ENCODE assay signal across 9 cellular contexts in the genomic region with DNA sequence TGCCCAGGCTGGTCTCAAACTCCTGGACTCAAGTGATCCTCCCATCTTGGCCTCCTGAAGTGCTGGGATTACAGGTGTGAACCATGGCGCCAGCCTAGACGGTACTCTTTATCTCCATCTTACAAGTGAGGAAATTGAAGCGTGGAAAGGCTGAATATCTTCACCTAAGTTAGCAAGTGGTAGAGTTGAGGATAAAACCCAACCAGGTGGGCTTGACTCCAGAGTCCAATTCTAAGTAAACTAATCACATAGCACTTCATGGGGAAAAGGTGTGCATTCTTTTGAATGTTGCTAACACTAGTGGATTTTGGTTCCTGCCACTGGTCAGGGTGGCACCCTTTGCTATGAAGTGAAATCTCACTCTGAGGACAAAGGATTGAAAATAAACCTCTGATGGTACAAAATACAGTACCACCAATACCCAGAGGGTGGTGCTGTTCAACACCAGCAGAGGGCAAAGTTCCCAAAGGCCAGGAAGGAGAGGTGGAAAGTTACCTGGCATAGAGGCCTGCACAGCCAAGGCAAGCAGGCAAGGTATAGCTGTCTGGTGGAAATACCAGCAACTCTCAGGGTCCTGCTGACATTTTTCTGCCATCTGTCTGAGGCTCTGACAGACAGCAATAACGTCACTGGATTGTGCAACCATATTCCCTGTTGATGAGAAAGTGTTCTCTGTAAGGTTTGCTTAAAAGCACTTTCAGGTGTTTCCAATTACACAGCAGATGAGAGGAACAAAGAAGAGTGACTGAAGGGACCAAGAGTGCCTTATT. TPM values are rescaled to one million over a fixed set of nuclear protein-coding genes. Genes with fewer than 3 reads are reported as not detected.
A peak's percentile ranks its signal among the peaks of the same experiment; 100 is the strongest.
DNase-seq lines count a peak whose midpoint lies in the region; ATAC-seq, FAIRE-seq and TF ChIP-seq lines count a peak whose summit lies in the region.
"Had no signal": no experiment of that assay in that cellular context is flagged by ENCODE, and none has a peak within 500 bp of the region (broad histone marks: within the 10 kb centered on the region; RNA-seq: fewer than 3 reads in every experiment).

No MANE protein-coding gene starts in this region.

- H3K18ac ChIP-seq in H1 (ENCODE audit: extremely low read depth, low read length) (no peak overlapping the region), mesenchymal stem cell (ENCODE audit: low read depth in 1 of 2, low read length in 2 of 2) (no peak overlapping the region)

- H3K4me1 ChIP-seq in MM.1S (ENCODE audit: low read length) (peaks cover 20% of the 10 kb centered on the region), H1 (replicated peaks in 1 of 4; ENCODE audit: control insufficient read depth in 3 of 4, insufficient read depth in 4 of 4, low read length in 3 of 4) (no peaks in the 10 kb centered on the region), mesenchymal stem cell (ENCODE audit: control insufficient read depth, insufficient read depth, low read depth, low read length) (peaks cover 2% of the 10 kb centered on the region), uterus (no peaks in the 10 kb centered on the region)

- H4K5ac ChIP-seq in H1 (ENCODE audit: insufficient read length, low read depth, low read length): no peak overlapping the region

- H3K23me2 ChIP-seq in H1 (ENCODE audit: low read depth, low read length): no peaks in the 10 kb centered on the region

- intact Hi-C loops in Right ventricle myocardium inferior (cut with DNase I): loop anchor here (1.0 to 5.0 kb wide), 3 partner anchors 34 to 149 kb away; partner anchors contain the start of genes MMS19 and UBTD1
- intact Hi-C loops in cardiac septum (cut with DNase I): loop anchor here (2.0 to 5.0 kb wide), 2 partner anchors 91 to 149 kb away; no protein-coding TSS in a partner anchor
- intact Hi-C loops in uterus (cut with DNase I; ENCODE audit: low total_unique reads): no loop called here

- ATAC-seq in Right ventricle myocardium inferior: peak; percentile 37
- no peak for ATAC-seq in HG02840 (IDR thresholded peaks at IDR 0.05; ENCODE audit: low FRiP score, unreplicated experiment)

- no peak overlapping the region for H3K14ac ChIP-seq in H1 (ENCODE audit: insufficient read length)
- H3K14ac ChIP-seq in mesenchymal stem cell (ENCODE audit: low read length in 2 of 2): no peak overlapping the region

- H3K27me3 ChIP-seq in MM.1S (replicated peaks; ENCODE audit: insufficient read depth, low read length) (no peaks in the 10 kb centered on the region), H1 (replicated peaks in 1 of 4; ENCODE audit: control insufficient read depth in 3 of 4, extremely low read depth in 1 of 4, insufficient read depth in 3 of 4, low read length in 3 of 4) (no peaks in the 10 kb centered on the region), mesenchymal stem cell (ENCODE audit: control insufficient read depth in 1 of 2, insufficient read depth in 1 of 2, low read length in 2 of 2) (no peaks in the 10 kb centered on the region), uterus (no peaks in the 10 kb centered on the region)

- TF ChIP-seq CTCF in MM.1S (IDR thresholded peaks at IDR 0.05; ENCODE audit: low read length): peak; percentile 89
- TF ChIP-seq CTCF in VCaP (conservative IDR thresholded peaks at IDR 0.05): peak; percentile 88
- TF ChIP-seq CTCF in H1 (IDR thresholded peaks at IDR 0.05; ENCODE audit: control extremely low read depth in 1 of 3, insufficient read depth in 1 of 3, low read depth in 1 of 3, low read length in 3 of 3): peak; percentile 63 to 96 (median 95)
- peak; percentile 70 to 84 (median 80) for TF ChIP-seq CTCF in uterus (IDR thresholded peaks at IDR 0.05)

- H2BK5ac ChIP-seq in H1 (ENCODE audit: low read depth, low read length): no peak overlapping the region
- H2BK5ac ChIP-seq in mesenchymal stem cell (ENCODE audit: low read depth, low read length, poor library complexity, severe bottlenecking): no peak overlapping the region

- DNase-seq in Right ventricle myocardium inferior (ENCODE audit: missing footprints): no peak
- DNase-seq in cardiac septum (ENCODE audit: low spot score): no peak
- peak; percentile 48 for DNase-seq in MM.1S
- peak in 1 of 2 experiments; percentile 77 for DNase-seq in H1 (ENCODE audit: low read depth in 1 of 2, low spot score in 2 of 2)
- DNase-seq in mesenchymal stem cell: peak; percentile 60
- peak in 1 of 2 donors; percentile 36 for DNase-seq in uterus

- TF ChIP-seq RAD21 in H1 (IDR thresholded peaks at IDR 0.05 in 1 of 2, conservative IDR thresholded peaks at IDR 0.05 in 1 of 2; ENCODE audit: low read depth in 2 of 2, low read length in 2 of 2): peak; percentile 87 to 91

- H2BK120ac ChIP-seq in H1 (replicated peaks; ENCODE audit: low read depth, low read length): no peak overlapping the region
- H2BK120ac ChIP-seq in mesenchymal stem cell (ENCODE audit: low read depth, low read length): no peak overlapping the region

- H3K9me3 ChIP-seq in MM.1S (replicated peaks; ENCODE audit: insufficient read depth, low read length) (no peaks in the 10 kb centered on the region), H1 (ENCODE audit: insufficient read depth in 2 of 2, low read depth in 1 of 2, low read length in 1 of 2) (no peaks in the 10 kb centered on the region), mesenchymal stem cell (ENCODE audit: control insufficient read depth, low read length) (no peaks in the 10 kb centered on the region), uterus (no peaks in the 10 kb centered on the region)

- TF ChIP-seq POLR2A in H1 (IDR thresholded peaks at IDR 0.05; ENCODE audit: control extremely low read depth in 1 of 2, low read depth in 2 of 2, low read length in 2 of 2): peak in 1 of 2 experiments; percentile 34; a peak in 1 of 3 replicates
- TF ChIP-seq POLR2A in uterus (IDR thresholded peaks at IDR 0.05): no peak

- no peak overlapping the region for H4K91ac ChIP-seq in H1 (replicated peaks; ENCODE audit: insufficient read length, low read length)
- H4K91ac ChIP-seq in mesenchymal stem cell (ENCODE audit: low read length): no peak overlapping the region

- H3K4me3 ChIP-seq in MM.1S (ENCODE audit: low read length) (no peak overlapping the region), H1 (ENCODE audit: extremely low read depth in 1 of 4, insufficient read depth in 2 of 4, low read depth in 3 of 4, low read length in 4 of 4) (no peak overlapping the region), mesenchymal stem cell (ENCODE audit: insufficient read depth in 1 of 2, low read depth in 1 of 2, low read length in 2 of 2) (no peak overlapping the region), uterus (no peak overlapping the region)

- CTCF ChIA-PET in H1 (lab: Charles Lee; ENCODE audit: partially characterized antibody): interaction anchor here (0.6 to 5.5 kb wide), 32 partner anchors 10 to 622 kb away, joined by 3 to 65 read pairs (median 4); partner anchors contain the start of gene ANKRD2

- H4K8ac ChIP-seq in H1 (ENCODE audit: extremely low read depth, insufficient read depth, low read length) (no peak overlapping the region), mesenchymal stem cell (ENCODE audit: low read length) (no peak overlapping the region)

- H3K9ac ChIP-seq in MM.1S (ENCODE audit: low read length) (no peak overlapping the region), H1 (replicated peaks in 1 of 4; ENCODE audit: extremely low read depth in 1 of 4, low read depth in 3 of 4, low read length in 3 of 4) (no peak overlapping the region), mesenchymal stem cell (ENCODE audit: low read length) (peak overlapping the region; percentile 50)

- no peak overlapping the region for H2BK20ac ChIP-seq in H1 (ENCODE audit: low read length)

- H3K4ac ChIP-seq in H1 (replicated peaks; ENCODE audit: insufficient read length, low read depth, low read length) (no peak overlapping the region), mesenchymal stem cell (ENCODE audit: low read depth in 1 of 2, low read length in 2 of 2) (no peak overlapping the region)

- H3K23ac ChIP-seq in H1 (ENCODE audit: insufficient read length) (no peak overlapping the region), mesenchymal stem cell (ENCODE audit: low read length in 2 of 2) (no peak overlapping the region)

- H3K79me2 ChIP-seq in MM.1S (ENCODE audit: low read length) (0 out of 2 replicates have a peak, but pooled peaks cover 7% of the 10 kb centered on the region), H1 (ENCODE audit: control insufficient read depth in 1 of 2, insufficient read depth in 2 of 2, low read length in 2 of 2) (no peaks in the 10 kb centered on the region)

- no peak overlapping the region for H2AFZ ChIP-seq in MM.1S (ENCODE audit: low read length)
- no peak overlapping the region for H2AFZ ChIP-seq in H1 (ENCODE audit: low read length)
- no peak overlapping the region for H2AFZ ChIP-seq in mesenchymal stem cell (ENCODE audit: low read depth, low read length)

- H3K9me2 ChIP-seq in MM.1S (replicated peaks; ENCODE audit: insufficient read depth, low read length): no peaks in the 10 kb centered on the region

- H2AK5ac ChIP-seq in H1 (ENCODE audit: low read depth, low read length): no peak overlapping the region
- peak overlapping the region; percentile 38 for H2AK5ac ChIP-seq in mesenchymal stem cell (ENCODE audit: low read length, severe bottlenecking)

- H3F3A ChIP-seq in MM.1S (ENCODE audit: insufficient read depth, low read length): peaks cover 26% of the 10 kb centered on the region

- H3K79me1 ChIP-seq in H1 (ENCODE audit: low read depth, low read length) (no peaks in the 10 kb centered on the region; the same call in 1 of the 2 replicates), mesenchymal stem cell (replicated peaks; ENCODE audit: low read length, poor library complexity, severe bottlenecking) (peaks cover 22% of the 10 kb centered on the region)

- H3K36me3 ChIP-seq in MM.1S (replicated peaks; ENCODE audit: insufficient read depth, low read length): peaks cover 34% of the 10 kb centered on the region; the same call in 1 of the 2 replicates
- peaks cover 49 to 87% (median 77%) of the 10 kb centered on the region in 4 experiments for H3K36me3 ChIP-seq in H1 (ENCODE audit: control insufficient read depth in 2 of 4, insufficient read depth in 4 of 4, low read length in 3 of 4)
- H3K36me3 ChIP-seq in mesenchymal stem cell (ENCODE audit: control insufficient read depth in 1 of 2, insufficient read depth in 2 of 2, low read depth in 1 of 2, low read length in 2 of 2): peaks cover 77 to 99% of the 10 kb centered on the region in 2 experiments
- no peaks in the 10 kb centered on the region for H3K36me3 ChIP-seq in uterus

- FAIRE-seq in H1 (lab: Jason Lieb, UNC): peak; percentile 94
- FAIRE-seq: colon had no signal

- H3K27ac ChIP-seq in MM.1S (ENCODE audit: low read length) (peak overlapping the region; percentile 41; the same call in 1 of the 2 replicates), VCaP (peak overlapping the region; percentile 20; the same call in 1 of the 2 replicates), H1 (ENCODE audit: low read depth, low read length) (no peak overlapping the region), mesenchymal stem cell (ENCODE audit: low read length, poor library complexity, severe bottlenecking) (peak overlapping the region; percentile 11), uterus (peak overlapping the region; percentile 31 to 32)

- TF ChIP-seq EP300 in H1 (IDR thresholded peaks at IDR 0.05; ENCODE audit: borderline replicate concordance in 1 of 2, low read depth in 2 of 2, low read length in 2 of 2): no peak

- POLR2A ChIA-PET in H1 (lab: Charles Lee; ENCODE audit: partially characterized antibody): interaction anchor here (0.6 to 12.5 kb wide), 9 partner anchors 11 to 150 kb away, joined by 3 to 105 read pairs (median 4); no protein-coding TSS in a partner anchor

- 80% methylated on average over 4 of the region's 4 CpGs; no CpG with 5 or more reads in 1 of the 2 experiments for WGBS in H1 (ENCODE audit: extremely low coverage in 1 of 2, insufficient coverage in 1 of 2, insufficient read length in 1 of 2, insufficient replicate concordance in 2 of 2, low coverage in 1 of 2, low lambda C conversion rate in 2 of 2, missing lambda C conversion rate in 1 of 2), 2 experiments
- whole genome bisulfite sequencing in mesenchymal stem cell: 70% methylated on average over 1 of the region's 4 CpGs

- H2BK15ac ChIP-seq in H1 (ENCODE audit: low read length): no peak overlapping the region
- no peak overlapping the region for H2BK15ac ChIP-seq in mesenchymal stem cell (ENCODE audit: low read depth, poor library complexity, severe bottlenecking)

- no peak overlapping the region for H2BK12ac ChIP-seq in H1 (ENCODE audit: low read depth, low read length)
- H2BK12ac ChIP-seq in mesenchymal stem cell (ENCODE audit: low read length in 2 of 2): no peak overlapping the region

- H3K56ac ChIP-seq in H1 (replicated peaks; ENCODE audit: insufficient read length, low read depth, low read length): no peak overlapping the region

- H3K4me2 ChIP-seq in MM.1S (ENCODE audit: low read depth, low read length) (no peak overlapping the region), H1 (ENCODE audit: insufficient read depth in 1 of 2, low read depth in 2 of 2, low read length in 2 of 2) (no peak overlapping the region), mesenchymal stem cell (ENCODE audit: low read length, poor library complexity, severe bottlenecking) (no peak overlapping the region)

- no peaks in the 10 kb centered on the region; the same call in 1 of the 2 replicates for H4K20me1 ChIP-seq in MM.1S (ENCODE audit: insufficient read depth, low read length)
- H4K20me1 ChIP-seq in H1 (replicated peaks in 1 of 2; ENCODE audit: control insufficient read depth in 1 of 2, insufficient read depth in 2 of 2, low read length in 2 of 2): peaks cover 0 to 10% of the 10 kb centered on the region in 2 experiments

RNA-seq across cellular contexts. Expression of gene ZDHHC16, which starts 17.6 kb away (rescaled TPM):
- 19.1 TPM for total RNA-seq in Right ventricle myocardium inferior
- total RNA-seq in cardiac septum: 25.5 TPM
- total RNA-seq in H1 (2021; fragmentation: NEBNext Ultra II Directional; extraction: Animal tissue kit (Norgen Biotek cat#: 25700)): 45.9 and 50.4 TPM in 2 replicates
- polyA plus RNA-seq in H1 (2011; rRNA removed): 108 and 127 TPM in 2 replicates
- polyA plus RNA-seq in H1 (2011; cell fraction: cytosol; rRNA removed): 76.0 TPM
- 84.2 TPM for polyA plus RNA-seq in H1 (2011; cell fraction: nucleus; rRNA removed)
- polyA plus RNA-seq in H1 (2012, experiment 1 of 2): 31.8 to 50.0 TPM (median 46.4 TPM) in 4 replicates
- 59.6 TPM for polyA plus RNA-seq in H1 (2012, experiment 2 of 2)
- 39.2 TPM for polyA plus RNA-seq in H1 (2013, experiment 1 of 2)
- polyA plus RNA-seq in H1 (2013, experiment 2 of 2): 45.5 TPM
- polyA minus RNA-seq in H1 (2011; rRNA and poly(A)+ RNA removed): 130 and 144 TPM in 2 replicates
- 39.4 TPM for polyA minus RNA-seq in H1 (2011; cell fraction: cytosol; rRNA and poly(A)+ RNA removed)
- 43.8 TPM for polyA minus RNA-seq in H1 (2011; cell fraction: nucleus; rRNA and poly(A)+ RNA removed)
- 38.8 TPM for polyA plus RNA-seq in mesenchymal stem cell (2013, experiment 1 of 2)
- polyA plus RNA-seq in mesenchymal stem cell (2013, experiment 2 of 2): 39.7 TPM
- 10 to 100 TPM in 2 of 4 donors, 1 to 10 TPM in 2; 1.8 to 31.8 (median 19.0) TPM for total RNA-seq in uterus

RNA-seq across cellular contexts. Expression of gene EXOSC1, which starts 17.7 kb away (rescaled TPM):
- total RNA-seq in Right ventricle myocardium inferior: 18.2 TPM
- 15.8 TPM for total RNA-seq in cardiac septum
- 52.1 and 53.6 TPM in 2 replicates for total RNA-seq in H1 (2021; fragmentation: NEBNext Ultra II Directional; extraction: Animal tissue kit (Norgen Biotek cat#: 25700))
- polyA plus RNA-seq in H1 (2011; rRNA removed): 58.6 and 68.1 TPM in 2 replicates
- polyA plus RNA-seq in H1 (2011; cell fraction: cytosol; rRNA removed): 72.7 TPM
- polyA plus RNA-seq in H1 (2011; cell fraction: nucleus; rRNA removed): 42.4 TPM
- 50.5 to 77.6 TPM (median 73.8 TPM) in 4 replicates for polyA plus RNA-seq in H1 (2012, experiment 1 of 2)
- polyA plus RNA-seq in H1 (2012, experiment 2 of 2): 47.3 TPM
- polyA plus RNA-seq in H1 (2013, experiment 1 of 2): 77.0 TPM
- 75.8 TPM for polyA plus RNA-seq in H1 (2013, experiment 2 of 2)
- polyA minus RNA-seq in H1 (2011; rRNA and poly(A)+ RNA removed): 33.8 and 42.0 TPM in 2 replicates
- 25.1 TPM for polyA minus RNA-seq in H1 (2011; cell fraction: cytosol; rRNA and poly(A)+ RNA removed)
- polyA minus RNA-seq in H1 (2011; cell fraction: nucleus; rRNA and poly(A)+ RNA removed): 29.0 TPM
- polyA plus RNA-seq in mesenchymal stem cell (2013, experiment 1 of 2): 60.5 TPM
- polyA plus RNA-seq in mesenchymal stem cell (2013, experiment 2 of 2): 56.7 TPM
- total RNA-seq in uterus: 100 to 1,000 TPM in 1 of 4 donors, 10 to 100 TPM in 3; 26.7 to 349 (median 48.3) TPM

RNA-seq across cellular contexts. Expression of gene MMS19, which starts 34.7 kb away (rescaled TPM):
- total RNA-seq in Right ventricle myocardium inferior (37.7 TPM), cardiac septum (46.7 TPM), uterus (10 to 100 TPM; 44.6 to 87.7 (median 73.7) TPM)
- 128 and 130 TPM in 2 replicates for total RNA-seq in H1 (2021; fragmentation: NEBNext Ultra II Directional; extraction: Animal tissue kit (Norgen Biotek cat#: 25700))
- 221 and 228 TPM in 2 replicates for polyA plus RNA-seq in H1 (2011; rRNA removed)
- polyA plus RNA-seq in H1 (2011; cell fraction: cytosol; rRNA removed): 183 TPM
- polyA plus RNA-seq in H1 (2011; cell fraction: nucleus; rRNA removed): 470 TPM
- 107 to 133 TPM (median 128 TPM) in 4 replicates for polyA plus RNA-seq in H1 (2012, experiment 1 of 2)
- polyA plus RNA-seq in H1 (2012, experiment 2 of 2): 131 TPM
- polyA plus RNA-seq in H1 (2013, experiment 1 of 2): 125 TPM
- 122 TPM for polyA plus RNA-seq in H1 (2013, experiment 2 of 2)
- polyA minus RNA-seq in H1 (2011; rRNA and poly(A)+ RNA removed): 326 and 376 TPM in 2 replicates
- polyA minus RNA-seq in H1 (2011; cell fraction: cytosol; rRNA and poly(A)+ RNA removed): 92.1 TPM
- 160 TPM for polyA minus RNA-seq in H1 (2011; cell fraction: nucleus; rRNA and poly(A)+ RNA removed)
- 64.0 TPM for polyA plus RNA-seq in mesenchymal stem cell (2013, experiment 1 of 2)
- 64.3 TPM for polyA plus RNA-seq in mesenchymal stem cell (2013, experiment 2 of 2)

RNA-seq across cellular contexts. Expression of gene UBTD1, which starts 35.2 kb away (rescaled TPM):
- total RNA-seq in Right ventricle myocardium inferior (26.6 TPM), cardiac septum (25.5 TPM), uterus (10 to 100 TPM in 1 of 4 donors, 1 to 10 TPM in 2, under 1 TPM in 1; 0.29 to 25.9 (median 6.7) TPM)
- total RNA-seq in H1 (2021; fragmentation: NEBNext Ultra II Directional; extraction: Animal tissue kit (Norgen Biotek cat#: 25700)): 22.3 and 23.1 TPM in 2 replicates
- polyA plus RNA-seq in H1 (2011; rRNA removed): 36.2 and 48.8 TPM in 2 replicates
- 32.2 TPM for polyA plus RNA-seq in H1 (2011; cell fraction: cytosol; rRNA removed)
- 27.8 TPM for polyA plus RNA-seq in H1 (2011; cell fraction: nucleus; rRNA removed)
- polyA plus RNA-seq in H1 (2012, experiment 1 of 2): 11.7 to 21.5 TPM (median 19.8 TPM) in 4 replicates
- polyA plus RNA-seq in H1 (2012, experiment 2 of 2): 25.5 TPM
- polyA plus RNA-seq in H1 (2013, experiment 1 of 2): 17.5 TPM
- polyA plus RNA-seq in H1 (2013, experiment 2 of 2): 17.5 TPM
- 6.4 and 7.2 TPM in 2 replicates for polyA minus RNA-seq in H1 (2011; rRNA and poly(A)+ RNA removed)
- 15.3 TPM for polyA minus RNA-seq in H1 (2011; cell fraction: cytosol; rRNA and poly(A)+ RNA removed)
- polyA minus RNA-seq in H1 (2011; cell fraction: nucleus; rRNA and poly(A)+ RNA removed): 10.8 TPM
- polyA plus RNA-seq in mesenchymal stem cell (2013, experiment 1 of 2): 29.3 TPM
- 29.9 TPM for polyA plus RNA-seq in mesenchymal stem cell (2013, experiment 2 of 2)

RNA-seq across cellular contexts. Expression of gene PGAM1, which starts 37.6 kb away (rescaled TPM):
- total RNA-seq in Right ventricle myocardium inferior: 220 TPM
- 331 TPM for total RNA-seq in cardiac septum
- total RNA-seq in H1 (2021; fragmentation: NEBNext Ultra II Directional; extraction: Animal tissue kit (Norgen Biotek cat#: 25700)): 799 and 819 TPM in 2 replicates
- polyA plus RNA-seq in H1 (2011; rRNA removed): 791 and 833 TPM in 2 replicates
- 909 TPM for polyA plus RNA-seq in H1 (2011; cell fraction: cytosol; rRNA removed)
- 630 TPM for polyA plus RNA-seq in H1 (2011; cell fraction: nucleus; rRNA removed)
- polyA plus RNA-seq in H1 (2012, experiment 1 of 2): 719 to 965 TPM (median 896 TPM) in 4 replicates
- 930 TPM for polyA plus RNA-seq in H1 (2012, experiment 2 of 2)
- 506 TPM for polyA plus RNA-seq in H1 (2013, experiment 1 of 2)
- 517 TPM for polyA plus RNA-seq in H1 (2013, experiment 2 of 2)
- polyA minus RNA-seq in H1 (2011; rRNA and poly(A)+ RNA removed): 827 and 845 TPM in 2 replicates
- 449 TPM for polyA minus RNA-seq in H1 (2011; cell fraction: cytosol; rRNA and poly(A)+ RNA removed)
- 305 TPM for polyA minus RNA-seq in H1 (2011; cell fraction: nucleus; rRNA and poly(A)+ RNA removed)
- polyA plus RNA-seq in mesenchymal stem cell (2013, experiment 1 of 2): 268 TPM
- 270 TPM for polyA plus RNA-seq in mesenchymal stem cell (2013, experiment 2 of 2)
- 100 to 1,000 TPM; 106 to 142 (median 127) TPM for total RNA-seq in uterus

Comparison
In these comparisons a context has a peak if more than half of its experiments do, and no peak if none do; other contexts are left out.
1. DNase-seq: peak in MM.1S (single experiment) and mesenchymal stem cell (single experiment); none in Right ventricle myocardium inferior (single experiment) and cardiac septum (single experiment).
2. Peak in every context shown above with its lines, with median percentiles within 50 percentile points of each other: CTCF ChIP-seq.